In the genomic region with DNA sequence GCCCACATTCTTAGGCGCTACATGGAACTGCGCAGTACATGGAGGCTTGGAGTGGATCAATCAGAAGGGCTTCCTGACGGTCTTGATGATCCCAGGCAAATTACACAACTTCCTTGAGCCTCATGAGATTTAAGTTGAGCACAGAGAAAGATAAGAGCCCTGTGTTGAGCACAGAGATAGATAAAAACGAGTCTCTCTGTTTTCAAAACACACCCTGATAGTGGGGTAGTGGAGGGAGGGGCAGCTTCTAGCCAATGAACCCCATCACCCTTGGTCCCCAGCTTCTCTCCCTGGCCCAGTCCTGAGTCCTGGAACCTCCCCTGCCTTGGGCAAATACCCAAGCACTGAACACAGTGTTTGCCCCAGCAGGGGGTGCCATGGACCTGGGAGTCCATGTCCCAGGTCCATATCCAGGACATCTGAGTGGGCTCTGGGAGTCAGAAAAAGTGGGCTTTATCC, we compare ENCODE assay signal across 9 cellular contexts. TPM values are rescaled to one million over a fixed set of nuclear protein-coding genes. Genes with fewer than 3 reads are reported as not detected.
DNase-seq lines count a peak whose midpoint lies in the region; ATAC-seq and TF ChIP-seq lines count a peak whose summit lies in the region.
"Had no signal": no experiment of that assay in that cellular context is flagged by ENCODE, and none has a peak within 500 bp of the region (broad histone marks: within the 10 kb centered on the region; RNA-seq: fewer than 3 reads in every experiment).

No MANE protein-coding gene starts in this region.

- H3K27me3 ChIP-seq in AG04450 (ENCODE audit: control insufficient read depth, insufficient read depth, low read length) = peaks cover 29% of the 10 kb centered on the region

- CTCF ChIA-PET in AG04450 (lab: Charles Lee) = interaction anchor here (0.5 to 1.3 kb wide), 4 partner anchors 9 to 1052 kb away, joined by 3 read pairs; a partner anchor contains a TSS

- H3K9me3 ChIP-seq in AG04450 (ENCODE audit: control insufficient read depth, insufficient read depth, low read length) = no peaks in the 10 kb centered on the region; the same call in 1 of the 2 replicates

- ATAC-seq in GM21737 (IDR thresholded peaks at IDR 0.05; ENCODE audit: unreplicated experiment) (no peak), HG03280 (IDR thresholded peaks at IDR 0.05; ENCODE audit: unreplicated experiment) (no peak)

- POLR2A ChIA-PET in AG04450 (lab: Yijun Ruan, JAX) = no interaction called here

- H3K4me3 ChIP-seq in AG04450 (ENCODE audit: low read depth, low read length) = no peak overlapping the region
- H3K4me3 ChIP-seq in GM12865 (ENCODE audit: low read depth, low read length) = no peak overlapping the region
- H3K4me3 ChIP-seq in fibroblast of pulmonary artery (replicated peaks; ENCODE audit: low read depth, low read length) = no peak overlapping the region

- no peak overlapping the region for H3K27ac ChIP-seq in AG04450 (ENCODE audit: low read depth, low read length)

- peak; percentile 41 for TF ChIP-seq CTCF in AG04450 (IDR thresholded peaks at IDR 0.05; ENCODE audit: low read depth, low read length)
- peak; percentile 15 for TF ChIP-seq CTCF in GM12865 (IDR thresholded peaks at IDR 0.05; ENCODE audit: insufficient read depth, low read depth, low read length, missing control alignments)
- peak; percentile 28 for TF ChIP-seq CTCF in fibroblast of pulmonary artery (IDR thresholded peaks at IDR 0.05; ENCODE audit: low read length, missing control alignments)

- DNase-seq in AG04450 (ENCODE audit: low read depth, low spot score) (no peak), GM12865 (ENCODE audit: low read depth) (no peak), SK-MEL-5 (ENCODE audit: low read depth, low spot score) (peak; percentile 58), fibroblast of pulmonary artery (ENCODE audit: low read depth) (peak; percentile 50), GM03348 (ENCODE audit: low spot score) (no peak), NCI-H2107 (lab: John Stamatoyannopoulos, UW) (no peak)
- DNase-seq: NCI-H1436 had no signal

- in situ Hi-C loops in SK-MEL-5 (cut with HindIII; ENCODE audit: low pct_unique_long_range_greater_than_20kb, low sequenced_read_pairs) = no loop called here

RNA-seq across cellular contexts. Expression of a gene that starts 9.1 kb away (rescaled TPM):
- polyA plus RNA-seq in AG04450 (2011; rRNA removed) = not detected in 2 replicates
- not detected in 2 replicates for polyA minus RNA-seq in AG04450 (2011; rRNA and poly(A)+ RNA removed)
- 3.0 and 4.0 TPM in 2 replicates for total RNA-seq in SK-MEL-5 (2014; rRNA removed; shearing (Covaris generic))
- polyA plus RNA-seq in SK-MEL-5 (2015; cell fraction: cytosol; rRNA removed) = 3.7 and 5.1 TPM in 2 replicates
- 0.76 and 2.8 TPM in 2 replicates for polyA plus RNA-seq in SK-MEL-5 (2015; cell fraction: nucleus; rRNA removed)

RNA-seq across cellular contexts. Expression of a gene that starts 25.0 kb away (rescaled TPM):
- 32.9 and 43.8 TPM in 2 replicates for polyA plus RNA-seq in AG04450 (2011; rRNA removed)
- 14.8 and 18.5 TPM in 2 replicates for polyA minus RNA-seq in AG04450 (2011; rRNA and poly(A)+ RNA removed)
- total RNA-seq in SK-MEL-5 (2014; rRNA removed; shearing (Covaris generic)) = 73.1 and 79.0 TPM in 2 replicates
- polyA plus RNA-seq in SK-MEL-5 (2015; cell fraction: cytosol; rRNA removed) = 60.9 and 62.2 TPM in 2 replicates
- 17.1 and 24.8 TPM in 2 replicates for polyA plus RNA-seq in SK-MEL-5 (2015; cell fraction: nucleus; rRNA removed)

RNA-seq across cellular contexts. Expression of a gene that starts 32.2 kb away (rescaled TPM):
- 10.0 and 13.5 TPM in 2 replicates for polyA plus RNA-seq in AG04450 (2011; rRNA removed)
- polyA minus RNA-seq in AG04450 (2011; rRNA and poly(A)+ RNA removed) = 37.2 and 41.7 TPM in 2 replicates
- total RNA-seq in SK-MEL-5 (2014; rRNA removed; shearing (Covaris generic)) = 6.1 and 7.1 TPM in 2 replicates
- 18.3 and 20.0 TPM in 2 replicates for polyA plus RNA-seq in SK-MEL-5 (2015; cell fraction: cytosol; rRNA removed)
- polyA plus RNA-seq in SK-MEL-5 (2015; cell fraction: nucleus; rRNA removed) = 8.6 and 12.2 TPM in 2 replicates

RNA-seq across cellular contexts. Expression of a gene that starts 47.7 kb away (rescaled TPM):
- 60.0 and 76.1 TPM in 2 replicates for polyA plus RNA-seq in AG04450 (2011; rRNA removed)
- polyA minus RNA-seq in AG04450 (2011; rRNA and poly(A)+ RNA removed) = 45.1 and 58.7 TPM in 2 replicates
- total RNA-seq in SK-MEL-5 (2014; rRNA removed; shearing (Covaris generic)) = 105 and 107 TPM in 2 replicates
- polyA plus RNA-seq in SK-MEL-5 (2015; cell fraction: cytosol; rRNA removed) = 57.8 and 66.1 TPM in 2 replicates
- polyA plus RNA-seq in SK-MEL-5 (2015; cell fraction: nucleus; rRNA removed) = 49.3 and 57.5 TPM in 2 replicates

Comparison
In these comparisons a context has a peak if more than half of its experiments do, and no peak if none do; other contexts are left out.
1. DNase-seq: peak in SK-MEL-5 (single experiment) and fibroblast of pulmonary artery (single experiment); none in AG04450 (single experiment), GM12865 (single experiment), GM03348 (single experiment) and NCI-H2107 (single experiment).
2. Peak in every context shown above with its lines, with median percentiles within 50 percentile points of each other: CTCF ChIP-seq.